18 cellular contexts compared by ENCODE assay signal in the genomic region with DNA sequence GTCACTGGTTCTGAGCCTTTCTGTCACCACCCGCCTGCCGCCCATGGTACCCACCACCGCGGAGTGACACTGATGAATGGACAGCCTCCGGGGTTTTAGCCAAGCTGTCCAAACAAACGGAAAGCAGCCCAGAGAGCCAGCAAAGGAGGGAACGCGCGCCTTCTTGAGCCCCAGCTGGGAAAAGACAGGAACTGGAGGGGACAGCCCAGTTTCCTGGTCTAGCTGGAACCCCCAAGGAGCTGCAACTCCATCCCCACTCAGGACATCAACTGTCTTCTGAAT. TPM values are rescaled to one million over a fixed set of nuclear protein-coding genes. Genes with fewer than 3 reads are reported as not detected.
DNase-seq lines count a peak whose midpoint lies in the region; ATAC-seq, FAIRE-seq and TF ChIP-seq lines count a peak whose summit lies in the region.
"Had no signal": no experiment of that assay in that cellular context is flagged by ENCODE, and none has a peak within 500 bp of the region (broad histone marks: within the 10 kb centered on the region; RNA-seq: fewer than 3 reads in every experiment).

No MANE protein-coding gene starts in this region.

- ATAC-seq in GM21786 (IDR thresholded peaks at IDR 0.05; ENCODE audit: unreplicated experiment) (no peak), GM21723 (IDR thresholded peaks at IDR 0.05; ENCODE audit: unreplicated experiment) (no peak)
- ATAC-seq: A549, HepG2 had no signal

- DNase-seq in NCI-H345 (lab: John Stamatoyannopoulos, UW) (peak; percentile 16), NCI-H345 treated with DMSO at 0.1 percent for 48 hours (lab: John Stamatoyannopoulos, UW; ENCODE audit: unreplicated experiment) (no peak), M059J (ENCODE audit: low read depth) (peak; percentile 16), SHP77 treated with DMSO at 0.1 percent for 48 hours (lab: John Stamatoyannopoulos, UW) (peak; percentile 18), osteocyte (ENCODE audit: extremely low spot score, unreplicated experiment) (no peak), RCC 7860 (ENCODE audit: low spot score) (no peak)
- DNase-seq: DMS153, EL, HCEC 1CT, NCI-H1048, NCI-H1930, NCI-H510A treated with DMSO at 0.1 percent for 48 hours, OCI-M1, SW 1271 had no signal

- no peak overlapping the region for H3K4me3 Mint-ChIP-seq in osteocyte (ENCODE audit: unreplicated experiment)

- peaks cover 13% of the 10 kb centered on the region for H3K4me1 Mint-ChIP-seq in osteocyte (ENCODE audit: unreplicated experiment)

- no peak for TF ChIP-seq CTCF in osteocyte (IDR thresholded peaks at IDR 0.05)

- H3K27me3 Mint-ChIP-seq in osteocyte (ENCODE audit: unreplicated experiment), result no peaks in the 10 kb centered on the region

- H3K27ac Mint-ChIP-seq in osteocyte (ENCODE audit: unreplicated experiment), result peak overlapping the region; percentile 14

- H3K9me3 Mint-ChIP-seq in osteocyte (ENCODE audit: unreplicated experiment), result no peaks in the 10 kb centered on the region

- FAIRE-seq in RCC 7860 (lab: Jason Lieb, UNC), result no peak
- FAIRE-seq: A549, HepG2 had no signal

- no peaks in the 10 kb centered on the region for H3K36me3 Mint-ChIP-seq in osteocyte (ENCODE audit: unreplicated experiment)

RNA-seq across cellular contexts. Expression of gene SHISAL1, which starts 33.8 kb away (rescaled TPM):
- 0.07 and 0.32 TPM in 2 replicates for total RNA-seq in M059J (2014; rRNA removed; shearing (Covaris generic))
- 5.0 and 6.1 TPM in 2 replicates for total RNA-seq in osteocyte
- total RNA-seq: HepG2 had no signal

Comparison
In these comparisons a context has a peak if more than half of its experiments do, and no peak if none do; other contexts are left out.
1. DNase-seq: peak in NCI-H345 (single experiment), M059J (single experiment) and SHP77 treated with DMSO at 0.1 percent for 48 hours (single experiment); none in NCI-H345 treated with DMSO at 0.1 percent for 48 hours (single experiment), osteocyte (single experiment) and RCC 7860 (single experiment).